In genomic region chr13:79481685-79482052, GRCh38 we compare ENCODE assay signal across 8 cellular contexts. TPM values are rescaled to one million over a fixed set of nuclear protein-coding genes. Genes with fewer than 3 reads are reported as not detected.
DNase-seq lines count a peak whose midpoint lies in the region; ATAC-seq, FAIRE-seq and TF ChIP-seq lines count a peak whose summit lies in the region.

No MANE protein-coding gene starts in this region.

- H3K9me3 ChIP-seq in HepG2 (ENCODE audit: low read length) = no peaks in the 10 kb centered on the region

- under 1% methylated on average over 12 of the region's 12 CpGs for WGBS in HepG2 (ENCODE audit: low lambda C conversion rate)

- POLR2A ChIA-PET in HepG2 (lab: Yijun Ruan, JAX) = interaction anchor here (0.9 to 1.3 kb wide), 6 partner anchors 8 to 88 kb away, joined by 3 to 7 read pairs (median 4); partner anchors contain the start of gene RBM26

- intact Hi-C loops in HepG2 (cut with micrococcal nuclease; ENCODE audit: unreplicated experiment) = loop anchor here (5.0 kb wide), 2 partner anchors 59 to 61 kb away; no protein-coding TSS in a partner anchor

- TF ChIP-seq CTCF in astrocyte of the cerebellum (IDR thresholded peaks at IDR 0.05; ENCODE audit: low read depth, low read length, missing control alignments) (no peak), HepG2 (CRISPR knock-in tag; IDR thresholded peaks at IDR 0.05) (no peak), GM13977 (IDR thresholded peaks at IDR 0.05; ENCODE audit: extremely low read depth, insufficient read depth, missing control alignments) (no peak)

- peaks cover 36% of the 10 kb centered on the region for H3K79me2 ChIP-seq in HepG2 (ENCODE audit: insufficient read depth, low read length)

- FAIRE-seq in HepG2 (lab: Jason Lieb, UNC) = no peak

- TF ChIP-seq EP300 in HepG2 (IDR thresholded peaks at IDR 0.05; ENCODE audit: low read depth in 2 of 2, low read length in 2 of 2) (no peak), HepG2 (CRISPR knock-in tag; IDR thresholded peaks at IDR 0.05; ENCODE audit: borderline replicate concordance) (no peak)

- peak overlapping the region; percentile 97 for H3K4me3 ChIP-seq in astrocyte of the cerebellum (ENCODE audit: low read depth, low read length)
- H3K4me3 ChIP-seq in HepG2 (replicated peaks in 1 of 3; ENCODE audit: insufficient read depth in 1 of 3, low read depth in 2 of 3, low read length in 3 of 3) = peak overlapping the region; percentile 72 to 91 (median 84)

- peak overlapping the region; percentile 90 for H3K4me2 ChIP-seq in HepG2 (ENCODE audit: low read depth, low read length)

- BruUV-seq in HepG2 (replicated peaks; lab: Mats Ljungman, UMichigan) = no TSS peak

- TF ChIP-seq POLR2A in HepG2 (IDR thresholded peaks at IDR 0.05; ENCODE audit: insufficient read depth in 1 of 2, low read depth in 2 of 2, low read length in 2 of 2) = no peak

- H3K27me3 ChIP-seq in HepG2 (ENCODE audit: control insufficient read depth in 1 of 2, insufficient read depth in 2 of 2, low read length in 2 of 2) = no peaks in the 10 kb centered on the region; a peak in 1 of 5 replicates

- in situ Hi-C loops in astrocyte of the cerebellum (cut with HindIII; ENCODE audit: low sequenced_read_pairs) = no loop called here
- in situ Hi-C loops in HepG2 (cut with HindIII; ENCODE audit: extremely low pct_ligation_motif_present, low pct_unique_long_range_greater_than_20kb) = no loop called here
- in situ Hi-C loops in GM13977 (cut with MboI; ENCODE audit: low pct_unique_long_range_greater_than_20kb, low sequenced_read_pairs, unreplicated experiment) = no loop called here

- peak overlapping the region; percentile 80 for H2AFZ ChIP-seq in HepG2 (ENCODE audit: low read length)

- ATAC-seq in GM18873 (IDR thresholded peaks at IDR 0.05; ENCODE audit: low FRiP score, unreplicated experiment) = peak; percentile 15
- peak; percentile 22 for ATAC-seq in HG02981 (IDR thresholded peaks at IDR 0.05; ENCODE audit: unreplicated experiment)
- ATAC-seq in HepG2 = peak; percentile 26

- peaks cover 61% of the 10 kb centered on the region for H3K4me1 ChIP-seq in HepG2 (ENCODE audit: insufficient read depth, low read length)

- H3K9ac ChIP-seq in HepG2 (ENCODE audit: insufficient read depth, low read depth, low read length) = peak overlapping the region; percentile 91

- CTCF ChIA-PET in HepG2 (lab: Yijun Ruan, JAX; ENCODE audit: low intra/inter-chr PET ratio, low total read pairs) = no interaction called here

- H3K27ac ChIP-seq in HepG2 (ENCODE audit: extremely low read length, insufficient read depth, low read length) = peak overlapping the region; percentile 81

- H4K20me1 ChIP-seq in HepG2 (ENCODE audit: insufficient read depth, low read length) = peaks cover 5% of the 10 kb centered on the region; the same call in 1 of the 2 replicates

- no peaks in the 10 kb centered on the region for H3K36me3 ChIP-seq in HepG2 (replicated peaks in 1 of 2; ENCODE audit: control insufficient read depth in 1 of 2, insufficient read depth in 2 of 2, low read length in 2 of 2)

- DNase-seq in SW480 (ENCODE audit: low spot score) = peak; percentile 33
- no peak for DNase-seq in astrocyte of the cerebellum (ENCODE audit: low read depth)
- no peak for DNase-seq in HepG2 (ENCODE audit: low spot score)
- peak; percentile 52 for DNase-seq in stimulated activated CD8-positive, alpha-beta memory T cell treated with anti-CD3 and anti-CD28 coated beads, Interleukin-12 subunit alpha, Interleukin-12 subunit beta, amount 100 ng/mL, for 4 hours (ENCODE audit: low read depth)
- no peak for DNase-seq in GM13977 (ENCODE audit: low spot score)
- DNase-seq in AG08395 (ENCODE audit: low spot score) = no peak

- no peak for TF ChIP-seq RAD21 in HepG2 (CRISPR knock-in tag; IDR thresholded peaks at IDR 0.05)

TF ChIP-seq in HepG2, 621 proteins besides CTCF, POLR2A, EP300 and RAD21 (continues in another document):
- TF ChIP-seq CREM (IDR thresholded peaks at IDR 0.05) (0 out of 2 replicates have a peak, but pooled peaks have one; percentile 7), CREM (CRISPR knock-in tag; IDR thresholded peaks at IDR 0.05) (no peak), CREB1 (IDR thresholded peaks at IDR 0.05) (no peak), CREB1 (CRISPR knock-in tag; IDR thresholded peaks at IDR 0.05) (no peak), ZNF879 (CRISPR knock-in tag; IDR thresholded peaks at IDR 0.05) (no peak), PTBP1 (IDR thresholded peaks at IDR 0.05; ENCODE audit: low read depth, low read length, poor library complexity, severe bottlenecking) (peak; percentile 18), AHR (CRISPR knock-in tag; IDR thresholded peaks at IDR 0.05) (no peak), BHLHE40 (IDR thresholded peaks at IDR 0.05; ENCODE audit: low read length) (no peak), HOXA3 (CRISPR knock-in tag; IDR thresholded peaks at IDR 0.05) (no peak), ZNF44 (CRISPR knock-in tag; IDR thresholded peaks at IDR 0.05) (no peak), ZMAT3 (CRISPR knock-in tag; conservative IDR thresholded peaks at IDR 0.05) (no peak), HMGXB3 (CRISPR knock-in tag; IDR thresholded peaks at IDR 0.05; ENCODE audit: borderline replicate concordance) (no peak)
- TF ChIP-seq, protein P1, sequence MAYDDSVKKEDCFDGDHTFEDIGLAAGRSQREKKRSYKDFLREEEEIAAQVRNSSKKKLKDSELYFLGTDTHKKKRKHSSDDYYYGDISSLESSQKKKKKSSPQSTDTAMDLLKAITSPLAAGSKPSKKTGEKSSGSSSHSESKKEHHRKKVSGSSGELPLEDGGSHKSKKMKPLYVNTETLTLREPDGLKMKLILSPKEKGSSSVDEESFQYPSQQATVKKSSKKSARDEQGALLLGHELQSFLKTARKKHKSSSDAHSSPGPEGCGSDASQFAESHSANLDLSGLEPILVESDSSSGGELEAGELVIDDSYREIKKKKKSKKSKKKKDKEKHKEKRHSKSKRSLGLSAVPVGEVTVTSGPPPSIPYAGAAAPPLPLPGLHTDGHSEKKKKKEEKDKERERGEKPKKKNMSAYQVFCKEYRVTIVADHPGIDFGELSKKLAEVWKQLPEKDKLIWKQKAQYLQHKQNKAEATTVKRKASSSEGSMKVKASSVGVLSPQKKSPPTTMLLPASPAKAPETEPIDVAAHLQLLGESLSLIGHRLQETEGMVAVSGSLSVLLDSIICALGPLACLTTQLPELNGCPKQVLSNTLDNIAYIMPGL (CRISPR knock-in tag; IDR thresholded peaks at IDR 0.05; ENCODE audit: borderline replicate concordance in 1 of 2, low read depth in 1 of 2) = peak in 1 of 2 experiments; percentile 24; a peak in 2 of 4 replicates

RNA-seq across cellular contexts. Expression of gene NDFIP2, which starts 0.7 kb away (rescaled TPM):
- 32.0 and 32.6 TPM in 2 replicates for total RNA-seq in HepG2 (2016; rRNA removed; fragmentation: Illumina TruSeq; extraction: Trizol)
- total RNA-seq in HepG2 (2016; cell fraction: cytosol; rRNA removed; fragmentation: Illumina TruSeq; extraction: Trizol; ENCODE audit: low read depth) = 5.4 and 6.5 TPM in 2 replicates
- 32.5 and 33.8 TPM in 2 replicates for total RNA-seq in HepG2 (2016; cell fraction: insoluble cytoplasmic fraction; rRNA removed; fragmentation: Illumina TruSeq; extraction: Trizol)
- 11.7 and 12.3 TPM in 2 replicates for total RNA-seq in HepG2 (2016; cell fraction: membrane; rRNA removed; fragmentation: Illumina TruSeq; extraction: Trizol)
- 28.6 and 29.3 TPM in 2 replicates for total RNA-seq in HepG2 (2016; cell fraction: nucleus; rRNA removed; fragmentation: Illumina TruSeq; extraction: Trizol)
- 22.8 and 23.2 TPM in 2 replicates for polyA plus RNA-seq in HepG2 (2011; rRNA removed)
- polyA plus RNA-seq in HepG2 (2011; cell fraction: cytosol; rRNA removed) = 11.6 and 13.3 TPM in 2 replicates
- polyA plus RNA-seq in HepG2 (2011; cell fraction: nucleus; rRNA removed) = 5.7 and 6.8 TPM in 2 replicates
- polyA plus RNA-seq in HepG2 (2012) = 19.8 and 27.5 TPM in 2 replicates
- 4.3 and 5.2 TPM in 2 replicates for polyA plus RNA-seq in HepG2 (2016; cell fraction: cytosol; fragmentation: Illumina TruSeq; extraction: Trizol; ENCODE audit: low read depth)
- 27.0 and 28.4 TPM in 2 replicates for polyA plus RNA-seq in HepG2 (2016; cell fraction: insoluble cytoplasmic fraction; fragmentation: Illumina TruSeq; extraction: Trizol; ENCODE audit: low read depth)
- polyA plus RNA-seq in HepG2 (2016; cell fraction: membrane; fragmentation: Illumina TruSeq; extraction: Trizol; ENCODE audit: low read depth) = 9.5 TPM in 2 replicates
- polyA plus RNA-seq in HepG2 (2016; cell fraction: nucleus; fragmentation: Illumina TruSeq; extraction: Trizol; ENCODE audit: insufficient read depth, low read depth) = 31.9 and 33.1 TPM in 2 replicates
- polyA minus RNA-seq in HepG2 (2011; rRNA and poly(A)+ RNA removed; ENCODE audit: low replicate concordance) = 26.2 and 77.2 TPM in 2 replicates
- polyA minus RNA-seq in HepG2 (2011; cell fraction: cytosol; rRNA and poly(A)+ RNA removed) = 21.9 and 24.7 TPM in 2 replicates
- 20.2 and 23.6 TPM in 2 replicates for polyA minus RNA-seq in HepG2 (2011; cell fraction: nucleus; rRNA and poly(A)+ RNA removed)

Comparison
In these comparisons a context has a peak if more than half of its experiments do, and no peak if none do; other contexts are left out.
1. DNase-seq: peak in SW480 (single experiment) and stimulated activated CD8-positive, alpha-beta memory T cell treated with anti-CD3 and anti-CD28 coated beads, Interleukin-12 subunit alpha, Interleukin-12 subunit beta, amount 100 ng/mL, for 4 hours (single experiment); none in astrocyte of the cerebellum (single experiment), HepG2 (single experiment), GM13977 (single experiment) and AG08395 (single experiment).
2. Peak in every context shown above with its lines, with median percentiles within 50 percentile points of each other: ATAC-seq.